1 cellular context compared by ENCODE assay signal in the genomic region with DNA sequence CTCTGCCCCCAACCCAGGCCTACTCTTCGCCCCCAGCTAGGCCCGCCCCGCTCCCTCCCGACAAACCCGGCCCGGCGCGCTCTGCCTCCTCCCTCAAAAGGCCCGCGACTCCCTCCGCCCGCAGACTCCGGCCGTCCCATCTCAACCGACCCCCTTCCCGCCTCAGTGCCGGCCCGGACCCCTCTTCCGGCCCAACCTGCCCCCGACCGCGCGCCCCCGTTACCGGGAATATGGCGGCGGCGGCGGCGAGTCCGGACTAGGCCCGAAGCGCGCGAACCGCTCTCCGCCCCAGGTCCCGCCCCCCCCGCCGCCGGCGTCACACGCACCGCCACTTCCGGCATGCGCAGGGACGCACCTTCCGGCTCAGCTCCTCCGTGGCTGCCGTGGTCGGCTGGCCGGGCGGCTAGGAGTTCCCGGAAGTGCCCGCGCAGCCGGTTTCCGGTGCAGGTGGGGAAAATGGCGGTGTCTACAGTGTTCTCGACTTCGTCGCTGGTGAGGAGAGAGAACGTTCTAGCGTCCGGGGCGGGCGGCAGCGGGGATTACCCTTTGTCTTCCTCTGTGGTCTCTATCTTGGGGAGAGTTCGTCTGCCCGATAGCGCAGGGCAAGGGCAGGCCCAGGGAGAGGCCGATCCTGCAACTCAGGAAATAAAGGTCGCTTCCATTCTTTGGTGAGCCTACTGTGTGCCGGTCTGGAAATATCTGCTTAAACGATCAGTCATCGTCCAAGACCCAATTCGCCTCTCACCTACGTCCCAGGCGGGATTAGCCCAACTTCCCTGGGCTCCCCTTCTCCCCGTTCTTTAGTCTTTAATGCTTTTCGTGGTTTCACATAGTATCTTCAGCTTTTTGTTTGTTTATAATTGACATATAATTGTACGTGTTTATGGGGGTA.
TF ChIP-seq lines count a peak whose summit lies in the region.

A gene with protein sequence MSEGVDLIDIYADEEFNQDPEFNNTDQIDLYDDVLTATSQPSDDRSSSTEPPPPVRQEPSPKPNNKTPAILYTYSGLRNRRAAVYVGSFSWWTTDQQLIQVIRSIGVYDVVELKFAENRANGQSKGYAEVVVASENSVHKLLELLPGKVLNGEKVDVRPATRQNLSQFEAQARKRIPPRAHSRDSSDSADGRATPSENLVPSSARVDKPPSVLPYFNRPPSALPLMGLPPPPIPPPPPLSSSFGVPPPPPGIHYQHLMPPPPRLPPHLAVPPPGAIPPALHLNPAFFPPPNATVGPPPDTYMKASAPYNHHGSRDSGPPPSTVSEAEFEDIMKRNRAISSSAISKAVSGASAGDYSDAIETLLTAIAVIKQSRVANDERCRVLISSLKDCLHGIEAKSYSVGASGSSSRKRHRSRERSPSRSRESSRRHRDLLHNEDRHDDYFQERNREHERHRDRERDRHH (minus strand): TSS at position 285 of the 892 bp plus-strand sequence. CDS start 740 bp downstream, outside the sequence.
A gene (plus strand): TSS at position 434 of the 892 bp plus-strand sequence. CDS start 23 bp downstream, at position 457.

TF ChIP-seq in GM12878, 131 proteins besides CTCF, POLR2A, EP300 and RAD21 (continued from another document and continues in another):
- TF ChIP-seq, protein P1, sequence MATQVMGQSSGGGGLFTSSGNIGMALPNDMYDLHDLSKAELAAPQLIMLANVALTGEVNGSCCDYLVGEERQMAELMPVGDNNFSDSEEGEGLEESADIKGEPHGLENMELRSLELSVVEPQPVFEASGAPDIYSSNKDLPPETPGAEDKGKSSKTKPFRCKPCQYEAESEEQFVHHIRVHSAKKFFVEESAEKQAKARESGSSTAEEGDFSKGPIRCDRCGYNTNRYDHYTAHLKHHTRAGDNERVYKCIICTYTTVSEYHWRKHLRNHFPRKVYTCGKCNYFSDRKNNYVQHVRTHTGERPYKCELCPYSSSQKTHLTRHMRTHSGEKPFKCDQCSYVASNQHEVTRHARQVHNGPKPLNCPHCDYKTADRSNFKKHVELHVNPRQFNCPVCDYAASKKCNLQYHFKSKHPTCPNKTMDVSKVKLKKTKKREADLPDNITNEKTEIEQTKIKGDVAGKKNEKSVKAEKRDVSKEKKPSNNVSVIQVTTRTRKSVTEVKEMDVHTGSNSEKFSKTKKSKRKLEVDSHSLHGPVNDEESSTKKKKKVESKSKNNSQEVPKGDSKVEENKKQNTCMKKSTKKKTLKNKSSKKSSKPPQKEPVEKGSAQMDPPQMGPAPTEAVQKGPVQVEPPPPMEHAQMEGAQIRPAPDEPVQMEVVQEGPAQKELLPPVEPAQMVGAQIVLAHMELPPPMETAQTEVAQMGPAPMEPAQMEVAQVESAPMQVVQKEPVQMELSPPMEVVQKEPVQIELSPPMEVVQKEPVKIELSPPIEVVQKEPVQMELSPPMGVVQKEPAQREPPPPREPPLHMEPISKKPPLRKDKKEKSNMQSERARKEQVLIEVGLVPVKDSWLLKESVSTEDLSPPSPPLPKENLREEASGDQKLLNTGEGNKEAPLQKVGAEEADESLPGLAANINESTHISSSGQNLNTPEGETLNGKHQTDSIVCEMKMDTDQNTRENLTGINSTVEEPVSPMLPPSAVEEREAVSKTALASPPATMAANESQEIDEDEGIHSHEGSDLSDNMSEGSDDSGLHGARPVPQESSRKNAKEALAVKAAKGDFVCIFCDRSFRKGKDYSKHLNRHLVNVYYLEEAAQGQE (IDR thresholded peaks at IDR 0.05; ENCODE audit: low read depth, low read length): no peak
- TF ChIP-seq, protein P2, sequence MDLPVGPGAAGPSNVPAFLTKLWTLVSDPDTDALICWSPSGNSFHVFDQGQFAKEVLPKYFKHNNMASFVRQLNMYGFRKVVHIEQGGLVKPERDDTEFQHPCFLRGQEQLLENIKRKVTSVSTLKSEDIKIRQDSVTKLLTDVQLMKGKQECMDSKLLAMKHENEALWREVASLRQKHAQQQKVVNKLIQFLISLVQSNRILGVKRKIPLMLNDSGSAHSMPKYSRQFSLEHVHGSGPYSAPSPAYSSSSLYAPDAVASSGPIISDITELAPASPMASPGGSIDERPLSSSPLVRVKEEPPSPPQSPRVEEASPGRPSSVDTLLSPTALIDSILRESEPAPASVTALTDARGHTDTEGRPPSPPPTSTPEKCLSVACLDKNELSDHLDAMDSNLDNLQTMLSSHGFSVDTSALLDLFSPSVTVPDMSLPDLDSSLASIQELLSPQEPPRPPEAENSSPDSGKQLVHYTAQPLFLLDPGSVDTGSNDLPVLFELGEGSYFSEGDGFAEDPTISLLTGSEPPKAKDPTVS (IDR thresholded peaks at IDR 0.05; ENCODE audit: low read depth, low read length): no peak
- TF ChIP-seq BCL11A (IDR thresholded peaks at IDR 0.05; ENCODE audit: low read depth, low read length) (no peak), ZBED1 (IDR thresholded peaks at IDR 0.05; ENCODE audit: borderline replicate concordance) (no peak), ATF7 (IDR thresholded peaks at IDR 0.05; ENCODE audit: low read depth) (no peak), ZNF384 (IDR thresholded peaks at IDR 0.05; ENCODE audit: borderline replicate concordance, low read depth, low read length) (no peak), FOXM1 (IDR thresholded peaks at IDR 0.05; ENCODE audit: low read depth, low read length) (no peak), TBL1XR1 (IDR thresholded peaks at IDR 0.05; ENCODE audit: low read depth, low read length) (no peak), POLR2AphosphoS2 (IDR thresholded peaks at IDR 0.05; ENCODE audit: low read depth, low read length) (peak; percentile 91), SREBF2 (IDR thresholded peaks at IDR 0.05; ENCODE audit: low read length) (peak; percentile 61), ZNF24 (IDR thresholded peaks at IDR 0.05) (no peak), KDM1A (IDR thresholded peaks at IDR 0.05; ENCODE audit: borderline replicate concordance) (no peak), WRNIP1 (IDR thresholded peaks at IDR 0.05; ENCODE audit: borderline replicate concordance, low read depth, low read length) (no peak), HDAC2 (IDR thresholded peaks at IDR 0.05) (no peak), RELA (IDR thresholded peaks at IDR 0.05; ENCODE audit: borderline replicate concordance, partially characterized antibody) (no peak), JUNB (IDR thresholded peaks at IDR 0.05) (no peak), FOXK2 (IDR thresholded peaks at IDR 0.05) (no peak; the same call in 1 of the 2 replicates), RFX5 (IDR thresholded peaks at IDR 0.05; ENCODE audit: low read depth, low read length) (no peak), ZNF274 (IDR thresholded peaks at IDR 0.05; ENCODE audit: insufficient read depth, insufficient read length) (no peak), TCF3 (IDR thresholded peaks at IDR 0.05; ENCODE audit: borderline replicate concordance, insufficient read depth, low read depth, low read length) (peak; percentile 57; the same call in 1 of the 2 replicates), POLR2AphosphoS5 (IDR thresholded peaks at IDR 0.05; ENCODE audit: low read length) (peak; percentile 93), TCF12 (IDR thresholded peaks at IDR 0.05; ENCODE audit: low read depth, low read length) (peak; percentile 84), HCFC1 (IDR thresholded peaks at IDR 0.05; ENCODE audit: low read length) (peak; percentile 60), EED (IDR thresholded peaks at IDR 0.05; ENCODE audit: low read depth) (no peak)
- TF ChIP-seq, protein P3, sequence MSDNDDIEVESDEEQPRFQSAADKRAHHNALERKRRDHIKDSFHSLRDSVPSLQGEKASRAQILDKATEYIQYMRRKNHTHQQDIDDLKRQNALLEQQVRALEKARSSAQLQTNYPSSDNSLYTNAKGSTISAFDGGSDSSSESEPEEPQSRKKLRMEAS (IDR thresholded peaks at IDR 0.05; ENCODE audit: low read depth, low read length): no peak
- TF ChIP-seq, protein P4, sequence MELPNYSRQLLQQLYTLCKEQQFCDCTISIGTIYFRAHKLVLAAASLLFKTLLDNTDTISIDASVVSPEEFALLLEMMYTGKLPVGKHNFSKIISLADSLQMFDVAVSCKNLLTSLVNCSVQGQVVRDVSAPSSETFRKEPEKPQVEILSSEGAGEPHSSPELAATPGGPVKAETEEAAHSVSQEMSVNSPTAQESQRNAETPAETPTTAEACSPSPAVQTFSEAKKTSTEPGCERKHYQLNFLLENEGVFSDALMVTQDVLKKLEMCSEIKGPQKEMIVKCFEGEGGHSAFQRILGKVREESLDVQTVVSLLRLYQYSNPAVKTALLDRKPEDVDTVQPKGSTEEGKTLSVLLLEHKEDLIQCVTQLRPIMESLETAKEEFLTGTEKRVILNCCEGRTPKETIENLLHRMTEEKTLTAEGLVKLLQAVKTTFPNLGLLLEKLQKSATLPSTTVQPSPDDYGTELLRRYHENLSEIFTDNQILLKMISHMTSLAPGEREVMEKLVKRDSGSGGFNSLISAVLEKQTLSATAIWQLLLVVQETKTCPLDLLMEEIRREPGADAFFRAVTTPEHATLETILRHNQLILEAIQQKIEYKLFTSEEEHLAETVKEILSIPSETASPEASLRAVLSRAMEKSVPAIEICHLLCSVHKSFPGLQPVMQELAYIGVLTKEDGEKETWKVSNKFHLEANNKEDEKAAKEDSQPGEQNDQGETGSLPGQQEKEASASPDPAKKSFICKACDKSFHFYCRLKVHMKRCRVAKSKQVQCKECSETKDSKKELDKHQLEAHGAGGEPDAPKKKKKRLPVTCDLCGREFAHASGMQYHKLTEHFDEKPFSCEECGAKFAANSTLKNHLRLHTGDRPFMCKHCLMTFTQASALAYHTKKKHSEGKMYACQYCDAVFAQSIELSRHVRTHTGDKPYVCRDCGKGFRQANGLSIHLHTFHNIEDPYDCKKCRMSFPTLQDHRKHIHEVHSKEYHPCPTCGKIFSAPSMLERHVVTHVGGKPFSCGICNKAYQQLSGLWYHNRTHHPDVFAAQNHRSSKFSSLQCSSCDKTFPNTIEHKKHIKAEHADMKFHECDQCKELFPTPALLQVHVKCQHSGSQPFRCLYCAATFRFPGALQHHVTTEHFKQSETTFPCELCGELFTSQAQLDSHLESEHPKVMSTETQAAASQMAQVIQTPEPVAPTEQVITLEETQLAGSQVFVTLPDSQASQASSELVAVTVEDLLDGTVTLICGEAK (IDR thresholded peaks at IDR 0.05; ENCODE audit: borderline replicate concordance): peak; percentile 95
- TF ChIP-seq, protein P5, sequence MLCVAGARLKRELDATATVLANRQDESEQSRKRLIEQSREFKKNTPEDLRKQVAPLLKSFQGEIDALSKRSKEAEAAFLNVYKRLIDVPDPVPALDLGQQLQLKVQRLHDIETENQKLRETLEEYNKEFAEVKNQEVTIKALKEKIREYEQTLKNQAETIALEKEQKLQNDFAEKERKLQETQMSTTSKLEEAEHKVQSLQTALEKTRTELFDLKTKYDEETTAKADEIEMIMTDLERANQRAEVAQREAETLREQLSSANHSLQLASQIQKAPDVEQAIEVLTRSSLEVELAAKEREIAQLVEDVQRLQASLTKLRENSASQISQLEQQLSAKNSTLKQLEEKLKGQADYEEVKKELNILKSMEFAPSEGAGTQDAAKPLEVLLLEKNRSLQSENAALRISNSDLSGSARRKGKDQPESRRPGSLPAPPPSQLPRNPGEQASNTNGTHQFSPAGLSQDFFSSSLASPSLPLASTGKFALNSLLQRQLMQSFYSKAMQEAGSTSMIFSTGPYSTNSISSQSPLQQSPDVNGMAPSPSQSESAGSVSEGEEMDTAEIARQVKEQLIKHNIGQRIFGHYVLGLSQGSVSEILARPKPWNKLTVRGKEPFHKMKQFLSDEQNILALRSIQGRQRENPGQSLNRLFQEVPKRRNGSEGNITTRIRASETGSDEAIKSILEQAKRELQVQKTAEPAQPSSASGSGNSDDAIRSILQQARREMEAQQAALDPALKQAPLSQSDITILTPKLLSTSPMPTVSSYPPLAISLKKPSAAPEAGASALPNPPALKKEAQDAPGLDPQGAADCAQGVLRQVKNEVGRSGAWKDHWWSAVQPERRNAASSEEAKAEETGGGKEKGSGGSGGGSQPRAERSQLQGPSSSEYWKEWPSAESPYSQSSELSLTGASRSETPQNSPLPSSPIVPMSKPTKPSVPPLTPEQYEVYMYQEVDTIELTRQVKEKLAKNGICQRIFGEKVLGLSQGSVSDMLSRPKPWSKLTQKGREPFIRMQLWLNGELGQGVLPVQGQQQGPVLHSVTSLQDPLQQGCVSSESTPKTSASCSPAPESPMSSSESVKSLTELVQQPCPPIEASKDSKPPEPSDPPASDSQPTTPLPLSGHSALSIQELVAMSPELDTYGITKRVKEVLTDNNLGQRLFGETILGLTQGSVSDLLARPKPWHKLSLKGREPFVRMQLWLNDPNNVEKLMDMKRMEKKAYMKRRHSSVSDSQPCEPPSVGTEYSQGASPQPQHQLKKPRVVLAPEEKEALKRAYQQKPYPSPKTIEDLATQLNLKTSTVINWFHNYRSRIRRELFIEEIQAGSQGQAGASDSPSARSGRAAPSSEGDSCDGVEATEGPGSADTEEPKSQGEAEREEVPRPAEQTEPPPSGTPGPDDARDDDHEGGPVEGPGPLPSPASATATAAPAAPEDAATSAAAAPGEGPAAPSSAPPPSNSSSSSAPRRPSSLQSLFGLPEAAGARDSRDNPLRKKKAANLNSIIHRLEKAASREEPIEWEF (IDR thresholded peaks at IDR 0.05; ENCODE audit: insufficient replicate concordance, low read depth, low read length): no peak
- TF ChIP-seq, protein P6, sequence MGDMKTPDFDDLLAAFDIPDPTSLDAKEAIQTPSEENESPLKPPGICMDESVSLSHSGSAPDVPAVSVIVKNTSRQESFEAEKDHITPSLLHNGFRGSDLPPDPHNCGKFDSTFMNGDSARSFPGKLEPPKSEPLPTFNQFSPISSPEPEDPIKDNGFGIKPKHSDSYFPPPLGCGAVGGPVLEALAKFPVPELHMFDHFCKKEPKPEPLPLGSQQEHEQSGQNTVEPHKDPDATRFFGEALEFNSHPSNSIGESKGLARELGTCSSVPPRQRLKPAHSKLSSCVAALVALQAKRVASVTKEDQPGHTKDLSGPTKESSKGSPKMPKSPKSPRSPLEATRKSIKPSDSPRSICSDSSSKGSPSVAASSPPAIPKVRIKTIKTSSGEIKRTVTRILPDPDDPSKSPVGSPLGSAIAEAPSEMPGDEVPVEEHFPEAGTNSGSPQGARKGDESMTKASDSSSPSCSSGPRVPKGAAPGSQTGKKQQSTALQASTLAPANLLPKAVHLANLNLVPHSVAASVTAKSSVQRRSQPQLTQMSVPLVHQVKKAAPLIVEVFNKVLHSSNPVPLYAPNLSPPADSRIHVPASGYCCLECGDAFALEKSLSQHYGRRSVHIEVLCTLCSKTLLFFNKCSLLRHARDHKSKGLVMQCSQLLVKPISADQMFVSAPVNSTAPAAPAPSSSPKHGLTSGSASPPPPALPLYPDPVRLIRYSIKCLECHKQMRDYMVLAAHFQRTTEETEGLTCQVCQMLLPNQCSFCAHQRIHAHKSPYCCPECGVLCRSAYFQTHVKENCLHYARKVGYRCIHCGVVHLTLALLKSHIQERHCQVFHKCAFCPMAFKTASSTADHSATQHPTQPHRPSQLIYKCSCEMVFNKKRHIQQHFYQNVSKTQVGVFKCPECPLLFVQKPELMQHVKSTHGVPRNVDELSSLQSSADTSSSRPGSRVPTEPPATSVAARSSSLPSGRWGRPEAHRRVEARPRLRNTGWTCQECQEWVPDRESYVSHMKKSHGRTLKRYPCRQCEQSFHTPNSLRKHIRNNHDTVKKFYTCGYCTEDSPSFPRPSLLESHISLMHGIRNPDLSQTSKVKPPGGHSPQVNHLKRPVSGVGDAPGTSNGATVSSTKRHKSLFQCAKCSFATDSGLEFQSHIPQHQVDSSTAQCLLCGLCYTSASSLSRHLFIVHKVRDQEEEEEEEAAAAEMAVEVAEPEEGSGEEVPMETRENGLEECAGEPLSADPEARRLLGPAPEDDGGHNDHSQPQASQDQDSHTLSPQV (IDR thresholded peaks at IDR 0.05): no peak
- TF ChIP-seq, protein P7, sequence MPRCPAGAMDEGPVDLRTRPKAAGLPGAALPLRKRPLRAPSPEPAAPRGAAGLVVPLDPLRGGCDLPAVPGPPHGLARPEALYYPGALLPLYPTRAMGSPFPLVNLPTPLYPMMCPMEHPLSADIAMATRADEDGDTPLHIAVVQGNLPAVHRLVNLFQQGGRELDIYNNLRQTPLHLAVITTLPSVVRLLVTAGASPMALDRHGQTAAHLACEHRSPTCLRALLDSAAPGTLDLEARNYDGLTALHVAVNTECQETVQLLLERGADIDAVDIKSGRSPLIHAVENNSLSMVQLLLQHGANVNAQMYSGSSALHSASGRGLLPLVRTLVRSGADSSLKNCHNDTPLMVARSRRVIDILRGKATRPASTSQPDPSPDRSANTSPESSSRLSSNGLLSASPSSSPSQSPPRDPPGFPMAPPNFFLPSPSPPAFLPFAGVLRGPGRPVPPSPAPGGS (IDR thresholded peaks at IDR 0.05; ENCODE audit: borderline replicate concordance, insufficient read depth, low read depth, low read length, poor library complexity, severe bottlenecking): no peak
